Comparison of ENCODE assay signal across 5 cellular contexts in the genomic region with DNA sequence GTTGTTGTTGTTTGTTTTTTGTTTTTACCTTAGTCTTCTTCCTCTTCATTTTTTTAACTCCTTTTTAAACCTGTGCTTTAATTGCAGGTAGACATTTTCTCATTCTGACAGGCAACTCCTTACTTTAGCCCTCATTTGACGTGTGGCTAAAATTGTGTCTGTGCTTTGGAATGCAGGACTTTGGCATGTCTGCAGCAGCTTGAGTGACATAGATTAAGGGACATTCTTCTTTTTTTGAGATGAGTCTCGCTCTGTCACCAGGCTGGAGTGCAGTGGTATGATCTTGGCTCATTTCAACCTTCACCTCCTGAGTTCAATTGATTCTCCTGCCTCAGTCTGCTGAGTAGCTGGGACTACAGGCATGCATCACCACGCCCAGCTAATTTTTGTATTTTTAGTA.
"Had no signal": no experiment of that assay in that cellular context is flagged by ENCODE, and none has a peak within 500 bp of the region (broad histone marks: within the 10 kb centered on the region; RNA-seq: fewer than 3 reads in every experiment).

No MANE protein-coding gene starts in this region.

- H3K27ac Mint-ChIP-seq: IgD-negative memory B cell had no signal

- DNase-seq: IMR-90, KBM-7 had no signal

- H3K4me3 Mint-ChIP-seq: IgD-negative memory B cell had no signal

- H3K27ac ChIP-seq: HL-60 had no signal

- H3K4me1 Mint-ChIP-seq: IgD-negative memory B cell had no signal

- H3K4me3 ChIP-seq: K562 had no signal
